Comparison of ENCODE assay signal across 29 cellular contexts in the genomic region with DNA sequence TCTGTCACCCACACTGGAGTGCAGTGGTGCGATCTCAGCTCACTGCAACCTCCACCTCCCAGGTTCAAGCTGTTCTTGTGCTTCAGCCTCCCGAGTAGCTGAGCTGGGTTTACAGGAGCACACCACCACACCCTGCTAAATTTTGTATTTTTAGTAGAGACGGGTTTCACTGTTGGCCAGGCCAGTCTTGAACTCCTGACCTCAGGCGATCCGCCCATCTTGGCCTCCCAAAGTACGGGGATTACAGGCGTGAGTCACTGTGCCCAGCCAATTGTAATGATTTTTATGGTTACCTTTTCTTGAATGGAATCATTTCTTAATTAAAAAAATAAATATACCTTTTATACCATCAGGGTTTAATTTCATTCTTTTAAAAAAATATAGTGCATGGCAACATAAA.
"Had no signal": no experiment of that assay in that cellular context is flagged by ENCODE, and none has a peak within 500 bp of the region (broad histone marks: within the 10 kb centered on the region; RNA-seq: fewer than 3 reads in every experiment).

No MANE protein-coding gene starts in this region.

- H3K27ac ChIP-seq: neural progenitor cell, ovary, parathyroid adenoma, psoas muscle, right lobe of liver, sigmoid colon, skin epidermis, spleen, suprapubic skin, testis, tibial artery, transverse colon, upper lobe of right lung, uterus had no signal

- DNase-seq: natural killer cell; occipital lobe; ovary; posterior cingulate gyrus; psoas muscle; right cardiac atrium; right lobe of liver; sigmoid colon; spleen; stimulated activated CD4-positive, alpha-beta T cell treated with anti-CD3 and anti-CD28 coated beads, Interleukin-12 subunit alpha, Interleukin-12 subunit beta, amount 100 ng/mL, for 4 hours; stimulated activated CD4-positive, alpha-beta T cell treated with anti-CD3 and anti-CD28 coated beads, Interleukin-1b, Interleukin-23, amount 100 ng/mL, for 48 hours; stimulated activated CD4-positive, alpha-beta T cell treated with anti-CD3 and anti-CD28 coated beads, Interleukin-4, amount 100 ng/mL, for 1 hour; stimulated activated CD4-positive, alpha-beta T cell treated with anti-CD3 and anti-CD28 coated beads, Interleukin-4, amount 100 ng/mL, for 4 hours; stimulated activated CD8-positive, alpha-beta memory T cell treated with anti-CD3 and anti-CD28 coated beads, Interleukin-4, amount 100 ng/mL, for 48 hours; stimulated activated naive CD4-positive, alpha-beta T cell; stimulated activated naive CD8-positive, alpha-beta T cell treated with anti-CD3 and anti-CD28 coated beads, Interleukin-15, amount 100 ng/mL, for 72 hours; stimulated activated naive CD8-positive, alpha-beta T cell treated with anti-CD3 and anti-CD28 coated beads, Interleukin-15, Interleukin-2, amounts not matched to agents 100 U/mL and 50 U/mL, for 24 hours; substantia nigra; testis; tibial artery; transverse colon; upper lobe of right lung; uterus had no signal

- H2AFZ ChIP-seq: neural progenitor cell, parathyroid adenoma had no signal

- H3K4me2 ChIP-seq: neural progenitor cell, smooth muscle cell had no signal

- H3K4me3 ChIP-seq: neural progenitor cell, ovary, psoas muscle, right lobe of liver, sigmoid colon, skin epidermis, smooth muscle cell, spleen, suprapubic skin, testis, tibial artery, transverse colon, upper lobe of right lung, uterus had no signal

- H3K9ac ChIP-seq: neural progenitor cell, parathyroid adenoma had no signal

- H3K9me3 ChIP-seq: ovary, psoas muscle, right lobe of liver, sigmoid colon, suprapubic skin, testis, tibial artery, transverse colon, upper lobe of right lung, uterus had no signal

- ATAC-seq: natural killer cell; psoas muscle; right cardiac atrium; right lobe of liver; stimulated activated memory B cell treated with anti-CD40 and anti-IgM and Interleukin-4, amounts not matched to agents 10 μg/mL and 1 μg/mL and 100 μg/mL, for 72 hours; stimulated activated naive CD8-positive, alpha-beta T cell treated with anti-CD3 and anti-CD28 coated beads, Interleukin-15, amount 100 ng/mL, for 72 hours; stimulated activated naive CD8-positive, alpha-beta T cell treated with anti-CD3 and anti-CD28 coated beads, Interleukin-15, Interleukin-2, amounts not matched to agents 100 U/mL and 50 U/mL, for 24 hours; upper lobe of right lung had no signal

- H3K36me3 ChIP-seq: neural progenitor cell, ovary, suprapubic skin, transverse colon, uterus had no signal

- H3K27me3 ChIP-seq: neural progenitor cell, ovary, right lobe of liver, sigmoid colon, spleen, suprapubic skin, testis, tibial artery, transverse colon, upper lobe of right lung, uterus had no signal

- H3K79me2 ChIP-seq: parathyroid adenoma had no signal

- H3K4me1 ChIP-seq: neural progenitor cell, psoas muscle, right lobe of liver, sigmoid colon, spleen, suprapubic skin, testis, tibial artery, transverse colon, upper lobe of right lung, uterus had no signal
